18 cellular contexts compared by ENCODE assay signal in genomic region chr14:99426796-99427346, GRCh38. TPM values are rescaled to one million over a fixed set of nuclear protein-coding genes. Genes with fewer than 3 reads are reported as not detected.
DNase-seq lines count a peak whose midpoint lies in the region; ATAC-seq and TF ChIP-seq lines count a peak whose summit lies in the region.
"Had no signal": no experiment of that assay in that cellular context is flagged by ENCODE, and none has a peak within 500 bp of the region (broad histone marks: within the 10 kb centered on the region; RNA-seq: fewer than 3 reads in every experiment).

No MANE protein-coding gene starts in this region.

- H4K20me1 ChIP-seq in Karpas-422 (ENCODE audit: insufficient read depth, low read depth, low read length), result no peaks in the 10 kb centered on the region

- H3K4me3 Mint-ChIP-seq in glutamatergic neuron (ENCODE audit: unreplicated experiment) (no peak overlapping the region), natural killer cell (no peak overlapping the region)
- H3K4me3 Mint-ChIP-seq: B cell; CD4-positive, alpha-beta T cell had no signal

- H3K36me3 Mint-ChIP-seq in glutamatergic neuron (ENCODE audit: unreplicated experiment) (peaks cover 12% of the 10 kb centered on the region), natural killer cell (peaks cover 21% of the 10 kb centered on the region)

- no peaks in the 10 kb centered on the region for H3K27me3 Mint-ChIP-seq in glutamatergic neuron (ENCODE audit: unreplicated experiment)
- no peaks in the 10 kb centered on the region for H3K27me3 Mint-ChIP-seq in natural killer cell (ENCODE audit: low read depth in 2 of 2)
- H3K27me3 Mint-ChIP-seq: B cell; CD4-positive, alpha-beta T cell had no signal

- H3K9me3 Mint-ChIP-seq in glutamatergic neuron (ENCODE audit: unreplicated experiment), result peaks cover 2% of the 10 kb centered on the region
- no peaks in the 10 kb centered on the region for H3K9me3 Mint-ChIP-seq in natural killer cell

- intact Hi-C loops in natural killer cell (cut with micrococcal nuclease), result no loop called here

- H3K27ac Mint-ChIP-seq in glutamatergic neuron (ENCODE audit: unreplicated experiment) (peak overlapping the region; percentile 26), natural killer cell (no peak overlapping the region)
- H3K27ac Mint-ChIP-seq: B cell; CD4-positive, alpha-beta T cell had no signal

- peaks cover 99% of the 10 kb centered on the region for H3K4me1 ChIP-seq in Karpas-422 (ENCODE audit: low read length)

- peak; percentile 8 for DNase-seq in EH (ENCODE audit: low read depth)
- DNase-seq in Karpas-422, result no peak
- no peak for DNase-seq in glutamatergic neuron
- no peak for DNase-seq in omental fat pad (ENCODE audit: low spot score)
- no peak for DNase-seq in GM10266 (ENCODE audit: extremely low spot score)
- no peak for DNase-seq in natural killer cell
- DNase-seq in NCI-H748 (lab: John Stamatoyannopoulos, UW; ENCODE audit: unreplicated experiment), result no peak
- DNase-seq: ACHN; CD4-positive, alpha-beta T cell; DMS79 treated with DMSO at 0.1 percent for 48 hours; GF-D8; MM.1S; NCI-H2029 treated with DMSO at 0.1 percent for 48 hours; NCI-H526 had no signal

- H3K9ac ChIP-seq in Karpas-422 (ENCODE audit: low read length), result peak overlapping the region; percentile 73

- H3K27me3 ChIP-seq in Karpas-422 (ENCODE audit: low read length), result no peaks in the 10 kb centered on the region

- H3K4me3 ChIP-seq in Karpas-422 (ENCODE audit: low read length), result peak overlapping the region; percentile 66
- H3K4me3 ChIP-seq: SK-N-MC had no signal

- TF ChIP-seq CTCF in glutamatergic neuron (IDR thresholded peaks at IDR 0.05; ENCODE audit: partially characterized antibody, unreplicated experiment), result no peak
- no peak for TF ChIP-seq CTCF in omental fat pad (IDR thresholded peaks at IDR 0.05)
- TF ChIP-seq CTCF in GM10266 (IDR thresholded peaks at IDR 0.05; ENCODE audit: control insufficient read depth, insufficient read depth, low read depth, missing control alignments), result no peak
- no peak for TF ChIP-seq CTCF in natural killer cell (IDR thresholded peaks at IDR 0.05)

- peak overlapping the region; percentile 97 for H3K27ac ChIP-seq in Karpas-422 (ENCODE audit: low read length)
- H3K27ac ChIP-seq: SK-N-MC had no signal

- peaks cover 20% of the 10 kb centered on the region for H3K36me3 ChIP-seq in Karpas-422 (ENCODE audit: insufficient read depth, low read length)

- ATAC-seq in omental fat pad (ENCODE audit: low FRiP score), result peak; percentile 61
- no peak for ATAC-seq in natural killer cell
- ATAC-seq: Panc1, Right ventricle myocardium inferior had no signal

- H3K4me1 Mint-ChIP-seq in glutamatergic neuron (ENCODE audit: low read depth, unreplicated experiment), result peaks cover 11% of the 10 kb centered on the region
- H3K4me1 Mint-ChIP-seq in natural killer cell, result peaks cover 58 to 64% of the 10 kb centered on the region in 2 donors

- no peaks in the 10 kb centered on the region for H3K9me2 ChIP-seq in Karpas-422 (replicated peaks; ENCODE audit: insufficient read depth, low read length)

- peak overlapping the region; percentile 95 for H3K4me2 ChIP-seq in Karpas-422 (ENCODE audit: low read depth, low read length, poor library complexity, severe bottlenecking)

- H2AFZ ChIP-seq in Karpas-422 (ENCODE audit: low read length), result no peak overlapping the region

- peaks cover 10% of the 10 kb centered on the region for H3K9me3 ChIP-seq in Karpas-422 (ENCODE audit: low read length)

- peaks cover 96% of the 10 kb centered on the region for H3K79me2 ChIP-seq in Karpas-422 (ENCODE audit: low read length)

RNA-seq across cellular contexts. Expression of gene SETD3, which starts 53.8 kb away (rescaled TPM):
- 72.3 and 90.3 TPM in 2 replicates for total RNA-seq in Karpas-422 (2014; rRNA removed; shearing (Covaris generic); ENCODE audit: low replicate concordance)
- 46.2 TPM for total RNA-seq in glutamatergic neuron (ENCODE audit: unreplicated experiment)
- total RNA-seq in omental fat pad, result 10 to 100 TPM; 61.8 to 78.3 (median 70.1) TPM
- 100 to 1,000 TPM; 111 to 160 (median 137) TPM for total RNA-seq in natural killer cell

RNA-seq across cellular contexts. Expression of gene CCNK, which starts 54.3 kb away (rescaled TPM):
- 46.1 and 69.4 TPM in 2 replicates for total RNA-seq in Karpas-422 (2014; rRNA removed; shearing (Covaris generic); ENCODE audit: low replicate concordance)
- total RNA-seq in glutamatergic neuron (ENCODE audit: unreplicated experiment), result 47.2 TPM
- total RNA-seq in omental fat pad, result 10 to 100 TPM; 23.2 to 37.0 (median 34.7) TPM
- 100 to 1,000 TPM; 155 to 168 (median 165) TPM for total RNA-seq in natural killer cell
